In the genomic region with DNA sequence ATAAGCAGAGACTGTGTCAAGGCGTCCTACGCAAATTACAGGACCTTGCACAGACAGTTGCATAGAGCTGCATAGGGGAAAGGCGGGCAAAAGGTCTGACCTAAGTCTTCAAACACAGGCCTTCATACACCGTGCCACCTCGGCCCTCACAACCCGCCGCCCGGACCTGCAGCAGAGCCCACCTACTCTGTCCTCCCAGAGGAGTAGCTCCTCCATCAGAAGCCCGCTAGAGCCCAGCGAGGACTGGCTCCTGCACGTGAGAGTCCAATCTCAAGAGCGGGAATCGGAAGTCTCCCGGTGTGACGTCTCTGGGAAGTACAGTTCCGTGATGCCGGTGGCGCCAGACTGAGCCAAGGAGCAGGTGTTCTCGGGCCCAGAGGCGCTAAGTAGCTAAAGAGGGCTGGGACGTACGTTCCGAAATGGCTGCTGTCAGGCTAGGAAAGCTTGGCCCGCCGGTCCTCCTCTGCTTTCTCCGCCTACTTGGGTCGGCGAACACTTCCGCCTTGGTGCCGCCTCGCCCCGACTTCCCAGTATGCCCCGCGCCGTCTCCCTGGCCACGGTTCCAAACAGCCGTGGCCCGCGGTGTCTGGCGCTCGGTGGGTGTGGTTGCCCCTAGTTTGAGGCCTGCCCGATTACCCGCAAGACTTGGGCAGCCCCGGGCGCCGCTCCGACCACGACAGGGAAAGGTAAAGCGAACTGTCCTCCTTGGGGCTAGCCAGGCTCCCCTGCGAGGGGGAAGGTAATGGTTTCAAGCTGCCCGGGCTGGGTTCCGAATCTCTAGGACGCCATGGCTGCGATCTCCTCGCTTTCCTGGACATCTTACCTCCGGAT, we compare ENCODE assay signal across 8 cellular contexts. TPM values are rescaled to one million over a fixed set of nuclear protein-coding genes. Genes with fewer than 3 reads are reported as not detected.
DNase-seq lines count a peak whose midpoint lies in the region; ATAC-seq and TF ChIP-seq lines count a peak whose summit lies in the region.

A gene with protein sequence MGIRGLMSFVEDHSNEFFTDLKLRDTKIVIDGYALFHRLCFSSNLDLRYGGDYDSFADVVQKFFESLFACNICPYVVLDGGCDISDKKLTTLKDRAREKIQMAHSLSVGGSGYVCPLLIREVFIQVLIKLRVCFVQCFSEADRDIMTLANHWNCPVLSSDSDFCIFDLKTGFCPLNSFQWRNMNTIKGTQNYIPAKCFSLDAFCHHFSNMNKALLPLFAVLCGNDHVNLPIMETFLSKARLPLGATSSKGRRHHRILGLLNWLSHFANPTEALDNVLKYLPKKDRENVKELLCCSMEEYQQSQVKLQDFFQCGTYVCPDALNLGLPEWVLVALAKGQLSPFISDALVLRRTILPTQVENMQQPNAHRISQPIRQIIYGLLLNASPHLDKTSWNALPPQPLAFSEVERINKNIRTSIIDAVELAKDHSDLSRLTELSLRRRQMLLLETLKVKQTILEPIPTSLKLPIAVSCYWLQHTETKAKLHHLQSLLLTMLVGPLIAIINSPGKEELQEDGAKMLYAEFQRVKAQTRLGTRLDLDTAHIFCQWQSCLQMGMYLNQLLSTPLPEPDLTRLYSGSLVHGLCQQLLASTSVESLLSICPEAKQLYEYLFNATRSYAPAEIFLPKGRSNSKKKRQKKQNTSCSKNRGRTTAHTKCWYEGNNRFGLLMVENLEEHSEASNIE (minus strand): TSS at position 505 of the 831 bp plus-strand sequence. CDS start 1,519 bp downstream, outside the sequence.
Gene NEK11, plus strand, starts transcription at position 557 of the 831 bp plus-strand sequence. CDS start 2,832 bp downstream, outside the sequence.

- H3K36me3 Mint-ChIP-seq in activated naive CD4-positive, alpha-beta T cell treated with anti-CD3 and anti-CD28 coated beads, Interleukin-2, amount 50 U/mL, for 72 hours, result peaks cover 27 to 35% of the 10 kb centered on the region in 2 donors
- no peaks in the 10 kb centered on the region for H3K36me3 Mint-ChIP-seq in glutamatergic neuron (ENCODE audit: unreplicated experiment)

- H3K36me3 ChIP-seq in SK-N-MC (ENCODE audit: insufficient read depth, low read length) (peaks cover 25% of the 10 kb centered on the region), ovary (no peaks in the 10 kb centered on the region), thyroid gland (no peaks in the 10 kb centered on the region)

- H3K27ac ChIP-seq in SK-N-MC (0 out of 2 replicates have a peak within 1 kb of the TSS, but pooled peaks have one; percentile 25), ovary (peak within 1 kb of the TSS; percentile 48 to 60), thyroid gland (peak within 1 kb of the TSS; percentile 63 to 88 (median 84))

- peak; percentile 98 for ATAC-seq in HG02588 (IDR thresholded peaks at IDR 0.05; ENCODE audit: unreplicated experiment)
- ATAC-seq in activated naive CD4-positive, alpha-beta T cell treated with anti-CD3 and anti-CD28 coated beads, Interleukin-2, amount 50 U/mL, for 72 hours, result peak; percentile 98

- no peaks in the 10 kb centered on the region for H3K9me3 ChIP-seq in SK-N-MC (ENCODE audit: low read depth, low read length)
- no peaks in the 10 kb centered on the region for H3K9me3 ChIP-seq in ovary
- H3K9me3 ChIP-seq in thyroid gland, result no peaks in the 10 kb centered on the region

- H3K27me3 Mint-ChIP-seq in glutamatergic neuron (ENCODE audit: unreplicated experiment), result no peaks in the 10 kb centered on the region

- intact Hi-C loops in ovary (cut with DNase I), result no loop called here
- intact Hi-C loops in thyroid gland (cut with DNase I), result no loop called here

- H3K9me3 Mint-ChIP-seq in activated naive CD4-positive, alpha-beta T cell treated with anti-CD3 and anti-CD28 coated beads, Interleukin-2, amount 50 U/mL, for 72 hours, result no peaks in the 10 kb centered on the region
- H3K9me3 Mint-ChIP-seq in glutamatergic neuron (ENCODE audit: unreplicated experiment), result no peaks in the 10 kb centered on the region

- no peaks in the 10 kb centered on the region for H3K27me3 ChIP-seq in ovary
- H3K27me3 ChIP-seq in thyroid gland, result no peaks in the 10 kb centered on the region

- no peak for TF ChIP-seq CTCF in glutamatergic neuron (IDR thresholded peaks at IDR 0.05; ENCODE audit: partially characterized antibody, unreplicated experiment)
- TF ChIP-seq CTCF in ovary (IDR thresholded peaks at IDR 0.05), result no peak
- TF ChIP-seq CTCF in thyroid gland (IDR thresholded peaks at IDR 0.05), result no peak

- peak within 1 kb of the TSS; percentile 92 for H3K4me3 Mint-ChIP-seq in glutamatergic neuron (ENCODE audit: unreplicated experiment)

- TF ChIP-seq POLR2A in ovary (IDR thresholded peaks at IDR 0.05) (peak; percentile 49), thyroid gland (IDR thresholded peaks at IDR 0.05) (peak in 1 of 2 donors; percentile 79)

- DNase-seq in NCI-H1048 (lab: John Stamatoyannopoulos, UW) (peak; percentile 76), SK-N-MC (ENCODE audit: low read depth, low spot score) (no peak), glutamatergic neuron (peak; percentile 86), ovary (peak; percentile 79 to 91 (median 85)), thyroid gland (peak; percentile 88 to 91)
- DNase-seq in activated naive CD4-positive, alpha-beta T cell treated with anti-CD3 and anti-CD28 coated beads, Interleukin-2, amount 50 U/mL, for 72 hours (ENCODE audit: low spot score in 2 of 2), result peak; percentile 85 to 88

- H3K27ac Mint-ChIP-seq in activated naive CD4-positive, alpha-beta T cell treated with anti-CD3 and anti-CD28 coated beads, Interleukin-2, amount 50 U/mL, for 72 hours, result peak within 1 kb of the TSS; percentile 92 to 96
- H3K27ac Mint-ChIP-seq in glutamatergic neuron (ENCODE audit: unreplicated experiment), result peak within 1 kb of the TSS; percentile 88

- no peak for TF ChIP-seq EP300 in ovary (IDR thresholded peaks at IDR 0.05)

- 1 to 3% (median 1%) methylated on average over 41 to 56 of the region's 56 CpGs for WGBS in ovary, 3 donors
- WGBS in thyroid gland, 2 donors, result 2% methylated on average over 20 to 28 of the region's 56 CpGs

- H3K4me3 ChIP-seq in GM08714 (ENCODE audit: low read length) (peak within 1 kb of the TSS; percentile 65), SK-N-MC (peak within 1 kb of the TSS; percentile 86), ovary (peak within 1 kb of the TSS; percentile 78), thyroid gland (replicated peaks in 1 of 3) (peak within 1 kb of the TSS; percentile 18 to 58 (median 45))

- H3K9ac ChIP-seq in SK-N-MC (ENCODE audit: insufficient read length), result peak within 1 kb of the TSS; percentile 75

- peaks cover 6% of the 10 kb centered on the region for H3K4me1 Mint-ChIP-seq in glutamatergic neuron (ENCODE audit: low read depth, unreplicated experiment)

- H3K4me1 ChIP-seq in ovary (ENCODE audit: insufficient read depth) (peaks cover 6% of the 10 kb centered on the region), thyroid gland (peaks cover 16 to 44% of the 10 kb centered on the region in 2 donors)

RNA-seq across cellular contexts. Expression of the first gene that starts in this region (rescaled TPM):
- total RNA-seq in activated naive CD4-positive, alpha-beta T cell treated with anti-CD3 and anti-CD28 coated beads, Interleukin-2, amount 50 U/mL, for 72 hours, result 10 to 100 TPM in 1 of 2 donors, 1 to 10 TPM in 1; 8.9 to 14.1 TPM
- total RNA-seq in glutamatergic neuron (ENCODE audit: unreplicated experiment) (5.8 TPM), ovary (10 to 100 TPM in 2 of 7 donors, 1 to 10 TPM in 5; 3.1 to 11.9 (median 8.6) TPM), thyroid gland (10 to 100 TPM in 2 of 4 donors, 1 to 10 TPM in 2; 7.9 to 13.1 (median 9.7) TPM)
- polyA plus RNA-seq in ovary, result 10 to 100 TPM in 1 of 2 donors, 1 to 10 TPM in 1; 5.2 to 10.5 TPM

RNA-seq across cellular contexts. Expression of gene NEK11, which starts in this region (rescaled TPM):
- 1 to 10 TPM; 1.6 to 2.2 TPM for total RNA-seq in activated naive CD4-positive, alpha-beta T cell treated with anti-CD3 and anti-CD28 coated beads, Interleukin-2, amount 50 U/mL, for 72 hours
- total RNA-seq in glutamatergic neuron (ENCODE audit: unreplicated experiment) (2.5 TPM), ovary (10 to 100 TPM in 4 of 7 donors, 1 to 10 TPM in 3; 8.1 to 37.3 (median 10.8) TPM), thyroid gland (10 to 100 TPM; 14.8 to 34.0 (median 28.2) TPM)
- polyA plus RNA-seq in ovary, result 10 to 100 TPM in 1 of 2 donors, 1 to 10 TPM in 1; 4.9 to 10.7 TPM

Comparison
In these comparisons a context has a peak if more than half of its experiments do, and no peak if none do; other contexts are left out.
1. H3K27ac ChIP-seq: peak in every context shown above with its lines; median percentile 84 in thyroid gland; 54 in ovary; 25 in SK-N-MC.